Comparison of ENCODE assay signal across 10 cellular contexts in genomic region chr3:170258105-170258487, GRCh38. TPM values are rescaled to one million over a fixed set of nuclear protein-coding genes. Genes with fewer than 3 reads are reported as not detected.
DNase-seq lines count a peak whose midpoint lies in the region; ATAC-seq and TF ChIP-seq lines count a peak whose summit lies in the region.
"Had no signal": no experiment of that assay in that cellular context is flagged by ENCODE, and none has a peak within 500 bp of the region (broad histone marks: within the 10 kb centered on the region; RNA-seq: fewer than 3 reads in every experiment).

No MANE protein-coding gene starts in this region.

- ATAC-seq in GM21528 (IDR thresholded peaks at IDR 0.05; ENCODE audit: low FRiP score, unreplicated experiment) = peak; percentile 6
- ATAC-seq in effector memory CD8-positive, alpha-beta T cell (replicated peaks) = no peak
- ATAC-seq in left cardiac atrium = no peak
- no peak for ATAC-seq in GM18873 (IDR thresholded peaks at IDR 0.05; ENCODE audit: low FRiP score, unreplicated experiment)

- H3K4me3 ChIP-seq in coronary artery = no peak overlapping the region
- H3K4me3 ChIP-seq: right lobe of liver had no signal

- in situ Hi-C loops in KBM-7 (cut with MboI; ENCODE audit: low pct_unique_long_range_greater_than_20kb, low sequenced_read_pairs) = no loop called here

- TF ChIP-seq CTCF in Calu3 (IDR thresholded peaks at IDR 0.05; ENCODE audit: unreplicated experiment) (no peak), coronary artery (IDR thresholded peaks at IDR 0.05) (no peak)

- DNase-seq in Calu3 (no peak), KBM-7 (peak; percentile 27), left cardiac atrium (no peak), NCI-H446 (lab: John Stamatoyannopoulos, UW) (no peak), coronary artery (ENCODE audit: low spot score) (no peak)
- no peak for DNase-seq in effector memory CD8-positive, alpha-beta T cell
- DNase-seq: activated B cell treated with CpG ODN at 0.5 μM for 24 hours had no signal

- H3K36me3 Mint-ChIP-seq in Calu3 (ENCODE audit: insufficient read depth, unreplicated experiment) = peaks cover 32% of the 10 kb centered on the region
- H3K36me3 Mint-ChIP-seq in effector memory CD8-positive, alpha-beta T cell (ENCODE audit: insufficient read depth) = peaks cover 15% of the 10 kb centered on the region

- CTCF ChIA-PET in Calu3 (lab: Charles Lee) = interaction anchor here (0.8 to 0.9 kb wide), 2 partner anchors 69 to 99 kb away, joined by 3 to 4 read pairs; no protein-coding TSS in a partner anchor

- intact Hi-C loops in Calu3 (cut with micrococcal nuclease; ENCODE audit: unreplicated experiment) = loop anchor here (2.0 kb wide), 1 partner anchor 69 kb away; no protein-coding TSS in a partner anchor
- intact Hi-C loops in left cardiac atrium (cut with DNase I) = no loop called here

- H3K27ac Mint-ChIP-seq in Calu3 (ENCODE audit: unreplicated experiment) = peak overlapping the region; percentile 83
- peak overlapping the region; percentile 59 to 70 for H3K27ac Mint-ChIP-seq in effector memory CD8-positive, alpha-beta T cell
- H3K27ac Mint-ChIP-seq: activated B cell treated with CpG ODN at 0.5 μM for 24 hours had no signal

- BruUV-seq in Calu3 (replicated peaks; lab: Mats Ljungman, UMichigan) = no TSS peak

- H3K27ac ChIP-seq in coronary artery = no peak overlapping the region

- H3K4me1 Mint-ChIP-seq in Calu3 (ENCODE audit: low read depth, unreplicated experiment) = peaks cover 39% of the 10 kb centered on the region
- peaks cover 8 to 16% of the 10 kb centered on the region in 2 donors for H3K4me1 Mint-ChIP-seq in effector memory CD8-positive, alpha-beta T cell (ENCODE audit: low read depth in 2 of 2)

- H3K4me3 Mint-ChIP-seq in Calu3 (ENCODE audit: low read depth, unreplicated experiment) = peak overlapping the region; percentile 35
- H3K4me3 Mint-ChIP-seq in effector memory CD8-positive, alpha-beta T cell = peak overlapping the region; percentile 25 to 33
- H3K4me3 Mint-ChIP-seq: activated B cell treated with CpG ODN at 0.5 μM for 24 hours had no signal

- peaks cover 4% of the 10 kb centered on the region for H3K9me3 Mint-ChIP-seq in Calu3 (ENCODE audit: low read depth, unreplicated experiment)
- no peaks in the 10 kb centered on the region for H3K9me3 Mint-ChIP-seq in effector memory CD8-positive, alpha-beta T cell

- no peaks in the 10 kb centered on the region for H3K27me3 Mint-ChIP-seq in Calu3 (ENCODE audit: unreplicated experiment)
- H3K27me3 Mint-ChIP-seq in effector memory CD8-positive, alpha-beta T cell = no peaks in the 10 kb centered on the region
- H3K27me3 Mint-ChIP-seq: activated B cell treated with CpG ODN at 0.5 μM for 24 hours had no signal

RNA-seq across cellular contexts. Expression of gene PRKCI, which starts 35.9 kb away (rescaled TPM):
- total RNA-seq in Calu3 (2022) (79.5 and 85.6 TPM in 2 replicates), left cardiac atrium (10 to 100 TPM; 16.1 to 17.6 TPM)
